ENCODE assay signal across 13 cellular contexts in genomic region chr14:34649344-34649743, GRCh38. TPM values are rescaled to one million over a fixed set of nuclear protein-coding genes. Genes with fewer than 3 reads are reported as not detected.
DNase-seq lines count a peak whose midpoint lies in the region; ATAC-seq, FAIRE-seq and TF ChIP-seq lines count a peak whose summit lies in the region.
"Had no signal": no experiment of that assay in that cellular context is flagged by ENCODE, and none has a peak within 500 bp of the region (broad histone marks: within the 10 kb centered on the region; RNA-seq: fewer than 3 reads in every experiment).

No MANE protein-coding gene starts in this region.

- ATAC-seq in lower lobe of right lung (no peak), left ventricle myocardium superior (no peak)

- intact Hi-C loops in lower lobe of right lung (cut with DNase I) (no loop called here), left ventricle myocardium superior (cut with micrococcal nuclease) (no loop called here)

- TF ChIP-seq CTCF in AG10803 (conservative IDR thresholded peaks at IDR 0.05; ENCODE audit: low read length) (no peak), Loucy (conservative IDR thresholded peaks at IDR 0.05; ENCODE audit: low read length) (no peak), bronchial epithelial cell (IDR thresholded peaks at IDR 0.05; ENCODE audit: insufficient read depth, low read length, severe bottlenecking) (no peak), lower lobe of right lung (IDR thresholded peaks at IDR 0.05) (no peak)

- no peaks in the 10 kb centered on the region for H3K4me1 ChIP-seq in Loucy (ENCODE audit: insufficient read depth, low read length, poor library complexity, severe bottlenecking)
- H3K4me1 ChIP-seq in mesodermal cell (ENCODE audit: control insufficient read depth, insufficient read depth, low read length, poor library complexity, severe bottlenecking) = peaks cover 13% of the 10 kb centered on the region
- H3K4me1 ChIP-seq in lower lobe of right lung = no peaks in the 10 kb centered on the region
- H3K4me1 ChIP-seq in effector memory CD4-positive, alpha-beta T cell (ENCODE audit: control insufficient read depth, insufficient read depth, low read length, poor library complexity, severe bottlenecking) = no peaks in the 10 kb centered on the region

- H3K27me3 ChIP-seq in Loucy (ENCODE audit: insufficient read depth, low read length, poor library complexity, severe bottlenecking) = no peaks in the 10 kb centered on the region
- no peaks in the 10 kb centered on the region for H3K27me3 ChIP-seq in bronchial epithelial cell (ENCODE audit: control insufficient read depth, insufficient read depth, low read length)
- H3K27me3 ChIP-seq in lower lobe of right lung (ENCODE audit: low read depth) = no peaks in the 10 kb centered on the region
- H3K27me3 ChIP-seq in effector memory CD4-positive, alpha-beta T cell (replicated peaks; ENCODE audit: control insufficient read depth, insufficient read depth, low read length, poor library complexity, severe bottlenecking) = no peaks in the 10 kb centered on the region

- no peaks in the 10 kb centered on the region for H4K20me1 ChIP-seq in Loucy (ENCODE audit: insufficient read depth, low read length, poor library complexity, severe bottlenecking)

- no peaks in the 10 kb centered on the region for H3K36me3 ChIP-seq in Loucy (ENCODE audit: insufficient read depth, low read length)
- no peaks in the 10 kb centered on the region for H3K36me3 ChIP-seq in bronchial epithelial cell (ENCODE audit: control insufficient read depth, insufficient read depth, low read length)
- no peaks in the 10 kb centered on the region for H3K36me3 ChIP-seq in mesodermal cell (ENCODE audit: control insufficient read depth, insufficient read depth, low read length)
- no peaks in the 10 kb centered on the region for H3K36me3 ChIP-seq in lower lobe of right lung
- no peaks in the 10 kb centered on the region for H3K36me3 ChIP-seq in effector memory CD4-positive, alpha-beta T cell (ENCODE audit: control insufficient read depth, insufficient read depth, low read length)

- no peak overlapping the region for H3K9ac ChIP-seq in Loucy (ENCODE audit: low read depth, low read length, poor library complexity, severe bottlenecking)

- no peaks in the 10 kb centered on the region for H3K79me2 ChIP-seq in Loucy (ENCODE audit: insufficient read depth, low read length)

- H3K4me3 ChIP-seq in AG10803 (ENCODE audit: low read length) (no peak overlapping the region), Loucy (ENCODE audit: low read length, poor library complexity, severe bottlenecking) (no peak overlapping the region), bronchial epithelial cell (ENCODE audit: low read depth, low read length) (no peak overlapping the region), mesodermal cell (ENCODE audit: extremely low read depth, insufficient read depth, low read length, poor library complexity, severe bottlenecking) (no peak overlapping the region), lower lobe of right lung (no peak overlapping the region)
- no peak overlapping the region for H3K4me3 ChIP-seq in effector memory CD4-positive, alpha-beta T cell (ENCODE audit: insufficient read depth, low read depth, low read length, poor library complexity, severe bottlenecking)

- H2AFZ ChIP-seq in Loucy (ENCODE audit: low read length) = peak overlapping the region; percentile 19; the same call in 1 of the 2 replicates

- peak; percentile 85 for DNase-seq in AG10803 (ENCODE audit: low read depth)
- DNase-seq in bronchial epithelial cell (ENCODE audit: low read depth) = peak; percentile 75
- no peak for DNase-seq in lower lobe of right lung
- DNase-seq in effector memory CD4-positive, alpha-beta T cell = no peak
- no peak for DNase-seq in left ventricle myocardium superior
- DNase-seq in activated T-cell treated with anti-CD3 and anti-CD28 coated beads, Interleukin-2, amount 50 U/mL, for 1 hour = no peak
- DNase-seq: activated B cell treated with CpG ODN at 0.5 μM for 24 hours; activated gamma-delta T cell treated with Interleukin-2 at 50 U/mL for 16 hours; CD4-positive, alpha-beta memory T cell; naive B cell; NCI-H1930 had no signal

- peak overlapping the region; percentile 10 for H3K27ac ChIP-seq in mesodermal cell (ENCODE audit: low read depth, low read length, severe bottlenecking)
- no peak overlapping the region for H3K27ac ChIP-seq in lower lobe of right lung
- H3K27ac ChIP-seq in effector memory CD4-positive, alpha-beta T cell (ENCODE audit: insufficient read depth, low read length, poor library complexity, severe bottlenecking) = no peak overlapping the region

- FAIRE-seq in bronchial epithelial cell (lab: Jason Lieb, UNC) = no peak

- no peaks in the 10 kb centered on the region for H3F3A ChIP-seq in Loucy (ENCODE audit: low read depth)

- no peaks in the 10 kb centered on the region for H3K9me2 ChIP-seq in Loucy (replicated peaks; ENCODE audit: low read depth, low read length)

- no peak overlapping the region for H3K4me2 ChIP-seq in Loucy (ENCODE audit: low read depth, low read length, poor library complexity, severe bottlenecking)

- H3K9me3 ChIP-seq in Loucy (ENCODE audit: insufficient read depth, low read depth, low read length) (no peaks in the 10 kb centered on the region), mesodermal cell (ENCODE audit: control insufficient read depth, low read length) (no peaks in the 10 kb centered on the region), lower lobe of right lung (no peaks in the 10 kb centered on the region)
- no peaks in the 10 kb centered on the region for H3K9me3 ChIP-seq in effector memory CD4-positive, alpha-beta T cell (ENCODE audit: control insufficient read depth, low read length)

RNA-seq across cellular contexts. Expression of gene SNX6, which starts 19.4 kb away (rescaled TPM):
- total RNA-seq in bronchial epithelial cell (97.3 and 146 TPM in 2 replicates), lower lobe of right lung (70.7 TPM), left ventricle myocardium superior (61.0 TPM)
- polyA plus RNA-seq in mesodermal cell (2013, experiment 1 of 2) = 102 TPM
- polyA plus RNA-seq in mesodermal cell (2013, experiment 2 of 2) = 117 TPM

Comparison
In these comparisons a context has a peak if more than half of its experiments do, and no peak if none do; other contexts are left out.
1. DNase-seq: peak in AG10803 (single experiment) and bronchial epithelial cell (single experiment); none in lower lobe of right lung (single experiment), effector memory CD4-positive, alpha-beta T cell (0 of 3), left ventricle myocardium superior (single experiment) and activated T-cell treated with anti-CD3 and anti-CD28 coated beads, Interleukin-2, amount 50 U/mL, for 1 hour (single experiment).